ENCODE assay signal across 11 cellular contexts in genomic region chr12:31962076-31962475, GRCh38. TPM values are rescaled to one million over a fixed set of nuclear protein-coding genes. Genes with fewer than 3 reads are reported as not detected.
DNase-seq lines count a peak whose midpoint lies in the region; ATAC-seq and TF ChIP-seq lines count a peak whose summit lies in the region.
"Had no signal": no experiment of that assay in that cellular context is flagged by ENCODE, and none has a peak within 500 bp of the region (broad histone marks: within the 10 kb centered on the region; RNA-seq: fewer than 3 reads in every experiment).

No MANE protein-coding gene starts in this region.

- POLR2A ChIA-PET in activated CD4-positive, alpha-beta T cell treated with anti-CD3 and anti-CD28 coated beads, Interleukin-2, amount 10 ng/mL, durations not matched to agents 7 days and 5 days (lab: Charles Lee): no interaction called here
- POLR2A ChIA-PET in WTC11 (lab: Charles Lee): interaction anchor here (0.5 kb wide), 1 partner anchor 130 kb away, joined by 3 read pairs; no protein-coding TSS in a partner anchor

- DNase-seq in activated CD4-positive, alpha-beta T cell treated with anti-CD3 and anti-CD28 coated beads, Interleukin-2, amount 10 ng/mL, durations not matched to agents 7 days and 5 days: no peak
- no peak for DNase-seq in activated CD4-positive, alpha-beta T cell treated with anti-CD3 and anti-CD28 coated beads, Interleukin-2, amount 50 U/mL, for 1 hour
- DNase-seq in WTC11 (ENCODE audit: low spot score) (no peak), smooth muscle cell (lab: John Stamatoyannopoulos, UW; ENCODE audit: unreplicated experiment) (no peak), uterus (no peak)
- no peak for DNase-seq in stimulated activated CD8-positive, alpha-beta memory T cell treated with anti-CD3 and anti-CD28 coated beads, Interleukin-4, amount 100 ng/mL, for 48 hours
- DNase-seq: GF-D8, NCI-H774 had no signal

- H3K9ac ChIP-seq in iPS-15b (ENCODE audit: low read depth, low read length) (no peak overlapping the region), smooth muscle cell (ENCODE audit: low read depth) (no peak overlapping the region)

- no peak overlapping the region for H3K4me2 ChIP-seq in smooth muscle cell

- peak overlapping the region; percentile 4 for H3K4me3 ChIP-seq in iPS-15b (ENCODE audit: low read depth, low read length)
- peak overlapping the region; percentile 85 for H3K4me3 ChIP-seq in smooth muscle cell
- H3K4me3 ChIP-seq in uterus: peak overlapping the region in 1 of 2 donors; percentile 70

- peaks cover 3% of the 10 kb centered on the region for H3K36me3 ChIP-seq in iPS-15b (ENCODE audit: control insufficient read depth, insufficient read depth, low read length)
- no peaks in the 10 kb centered on the region for H3K36me3 ChIP-seq in smooth muscle cell (ENCODE audit: low read depth)
- no peaks in the 10 kb centered on the region for H3K36me3 ChIP-seq in uterus

- H3K79me2 ChIP-seq in smooth muscle cell (ENCODE audit: low read depth): peaks cover 70% of the 10 kb centered on the region

- ATAC-seq in WTC11 (no peak), GM21528 (IDR thresholded peaks at IDR 0.05; ENCODE audit: low FRiP score, unreplicated experiment) (no peak)
- ATAC-seq: HCT116 had no signal

- H4K20me1 ChIP-seq in smooth muscle cell (ENCODE audit: low read depth): peaks cover 56% of the 10 kb centered on the region

- peaks cover 33% of the 10 kb centered on the region for H3K9me3 Mint-ChIP-seq in activated CD4-positive, alpha-beta T cell treated with anti-CD3 and anti-CD28 coated beads, Interleukin-2, amount 10 ng/mL, durations not matched to agents 7 days and 5 days
- H3K9me3 Mint-ChIP-seq in WTC11: peaks cover 17% of the 10 kb centered on the region

- no peaks in the 10 kb centered on the region for H3K27me3 Mint-ChIP-seq in activated CD4-positive, alpha-beta T cell treated with anti-CD3 and anti-CD28 coated beads, Interleukin-2, amount 10 ng/mL, durations not matched to agents 7 days and 5 days
- no peaks in the 10 kb centered on the region for H3K27me3 Mint-ChIP-seq in WTC11 (ENCODE audit: low read depth)

- H3K27ac Mint-ChIP-seq in activated CD4-positive, alpha-beta T cell treated with anti-CD3 and anti-CD28 coated beads, Interleukin-2, amount 10 ng/mL, durations not matched to agents 7 days and 5 days: peak overlapping the region; percentile 99
- peak overlapping the region; percentile 86 for H3K27ac Mint-ChIP-seq in WTC11

- intact Hi-C loops in uterus (cut with DNase I; ENCODE audit: low total_unique reads): no loop called here

- peak overlapping the region; percentile 90 for H3K4me3 Mint-ChIP-seq in activated CD4-positive, alpha-beta T cell treated with anti-CD3 and anti-CD28 coated beads, Interleukin-2, amount 10 ng/mL, durations not matched to agents 7 days and 5 days
- H3K4me3 Mint-ChIP-seq in WTC11: peak overlapping the region; percentile 95

- H3K4me1 Mint-ChIP-seq in activated CD4-positive, alpha-beta T cell treated with anti-CD3 and anti-CD28 coated beads, Interleukin-2, amount 10 ng/mL, durations not matched to agents 7 days and 5 days: peaks cover 76% of the 10 kb centered on the region
- H3K4me1 Mint-ChIP-seq in WTC11: peaks cover 76% of the 10 kb centered on the region

- no peak for TF ChIP-seq POLR2A in uterus (IDR thresholded peaks at IDR 0.05)

- H3K4me1 ChIP-seq in iPS-15b (ENCODE audit: control insufficient read depth, insufficient read depth, low read length): peaks cover 23% of the 10 kb centered on the region
- H3K4me1 ChIP-seq in smooth muscle cell (ENCODE audit: low read depth): peaks cover 26% of the 10 kb centered on the region
- H3K4me1 ChIP-seq in uterus: peaks cover 0 to 10% of the 10 kb centered on the region in 2 donors

- WGBS in smooth muscle cell (ENCODE audit: low lambda C conversion rate): 88% methylated on average over 4 of the region's 4 CpGs

- H3K36me3 Mint-ChIP-seq in activated CD4-positive, alpha-beta T cell treated with anti-CD3 and anti-CD28 coated beads, Interleukin-2, amount 10 ng/mL, durations not matched to agents 7 days and 5 days (ENCODE audit: low read depth): peaks cover 84% of the 10 kb centered on the region
- peaks cover 56% of the 10 kb centered on the region for H3K36me3 Mint-ChIP-seq in WTC11

- no peaks in the 10 kb centered on the region for H3K9me3 ChIP-seq in iPS-15b (ENCODE audit: control insufficient read depth, insufficient read depth, low read length)
- no peaks in the 10 kb centered on the region for H3K9me3 ChIP-seq in smooth muscle cell (replicated peaks; ENCODE audit: low read depth)
- H3K9me3 ChIP-seq in uterus: no peaks in the 10 kb centered on the region

- CTCF ChIA-PET in activated CD4-positive, alpha-beta T cell treated with anti-CD3 and anti-CD28 coated beads, Interleukin-2, amount 10 ng/mL, durations not matched to agents 7 days and 5 days (lab: Charles Lee): interaction anchor here (0.6 to 1.3 kb wide), 3 partner anchors 19 to 172 kb away, joined by 3 to 4 read pairs (median 3); no protein-coding TSS in a partner anchor
- CTCF ChIA-PET in WTC11 (lab: Charles Lee): interaction anchor here (0.6 to 1.0 kb wide), 3 partner anchors 30 to 189 kb away, joined by 4 to 5 read pairs (median 4); no protein-coding TSS in a partner anchor

- H3F3A ChIP-seq in smooth muscle cell (ENCODE audit: low read depth): peaks cover 3% of the 10 kb centered on the region

- no peak for TF ChIP-seq CTCF in WTC11 (IDR thresholded peaks at IDR 0.05)
- no peak for TF ChIP-seq CTCF in smooth muscle cell (IDR thresholded peaks at IDR 0.05; ENCODE audit: borderline replicate concordance, insufficient read depth, poor library complexity, severe bottlenecking)
- no peak for TF ChIP-seq CTCF in uterus (IDR thresholded peaks at IDR 0.05)

- H3K27ac ChIP-seq in smooth muscle cell (ENCODE audit: low read depth): no peak overlapping the region
- H3K27ac ChIP-seq in uterus: no peak overlapping the region

- no peaks in the 10 kb centered on the region for H3K27me3 ChIP-seq in iPS-15b (ENCODE audit: control insufficient read depth, insufficient read depth, low read length)
- no peaks in the 10 kb centered on the region for H3K27me3 ChIP-seq in smooth muscle cell (ENCODE audit: low read depth)
- H3K27me3 ChIP-seq in uterus: no peaks in the 10 kb centered on the region

- no peak overlapping the region for H2AFZ ChIP-seq in smooth muscle cell (ENCODE audit: low read depth)

TF ChIP-seq in WTC11, 78 proteins besides CTCF, POLR2A, EP300 and RAD21 (continues in another document):
- TF ChIP-seq AFF4 (CRISPR knock-in tag; IDR thresholded peaks at IDR 0.05; ENCODE audit: borderline replicate concordance) (no peak), FOXP4 (CRISPR knock-in tag; IDR thresholded peaks at IDR 0.05) (no peak)

RNA-seq across cellular contexts. Expression of gene RESF1, which starts 2.9 kb away (rescaled TPM):
- 100 to 1,000 TPM; 137 to 183 TPM for total RNA-seq in activated CD4-positive, alpha-beta T cell treated with anti-CD3 and anti-CD28 coated beads, Interleukin-2, amount 10 ng/mL, durations not matched to agents 7 days and 5 days
- 78.1 to 91.4 TPM (median 79.9 TPM) in 3 replicates for total RNA-seq in WTC11 (2021)
- 28.3 and 57.6 TPM in 2 replicates for total RNA-seq in smooth muscle cell
- 9.7 and 10.5 TPM in 2 replicates for polyA plus RNA-seq in smooth muscle cell
- 100 to 1,000 TPM in 1 of 4 donors, 10 to 100 TPM in 3; 39.1 to 145 (median 75.6) TPM for total RNA-seq in uterus
